Comparison of ENCODE assay signal across 8 cellular contexts in genomic region chr16:68756250-68757051, GRCh38. TPM values are rescaled to one million over a fixed set of nuclear protein-coding genes. Genes with fewer than 3 reads are reported as not detected.
A peak's percentile ranks its signal among the peaks of the same experiment; 100 is the strongest.
DNase-seq lines count a peak whose midpoint lies in the region; ATAC-seq and TF ChIP-seq lines count a peak whose summit lies in the region.

No MANE protein-coding gene starts in this region.

- DNase-seq in NCI-H1417 (lab: John Stamatoyannopoulos, UW) (peak; percentile 7 to 88 (median 42)), NCI-H1417 treated with DMSO at 0.1 percent for 48 hours (lab: John Stamatoyannopoulos, UW) (no peak), NCI-H510A (lab: John Stamatoyannopoulos, UW) (peak; percentile 89), breast epithelium (ENCODE audit: low spot score in 2 of 2) (peak; percentile 61 to 89), Kasumi-1 (lab: John Stamatoyannopoulos, UW) (no peak), retina (no peak)
- DNase-seq in stimulated activated CD4-positive, alpha-beta T cell treated with anti-CD3 and anti-CD28 coated beads, Interleukin-2, amount 100 ng/mL, for 4 hours (ENCODE audit: low read depth): peak; percentile 37

- intact Hi-C loops in breast epithelium (cut with DNase I; ENCODE audit: low total_unique reads): no loop called here

- H3K9me3 ChIP-seq in breast epithelium: no peaks in the 10 kb centered on the region

- peak overlapping the region; percentile 87 to 91 for H3K27ac ChIP-seq in breast epithelium

- no peak overlapping the region for H3K4me3 ChIP-seq in breast epithelium

- ATAC-seq in HG02970 (IDR thresholded peaks at IDR 0.05; ENCODE audit: low FRiP score, unreplicated experiment): peak; percentile 63

- peaks cover 0 to 16% of the 10 kb centered on the region in 2 donors for H3K4me1 ChIP-seq in breast epithelium

- no peaks in the 10 kb centered on the region for H3K36me3 ChIP-seq in breast epithelium

- no peak for TF ChIP-seq CTCF in breast epithelium (IDR thresholded peaks at IDR 0.05)

- H3K27me3 ChIP-seq in breast epithelium: no peaks in the 10 kb centered on the region

- no peak for TF ChIP-seq POLR2A in breast epithelium (IDR thresholded peaks at IDR 0.05)

RNA-seq across cellular contexts. Expression of gene CDH1, which starts 19.4 kb away (rescaled TPM):
- total RNA-seq in breast epithelium: 100 to 1,000 TPM in 1 of 3 donors, 10 to 100 TPM in 1, under 1 TPM in 1; 0.16 to 127 (median 86.5) TPM

Comparison
In these comparisons a context has a peak if more than half of its experiments do, and no peak if none do; other contexts are left out.
1. DNase-seq: peak in NCI-H1417 (3 of 3), NCI-H510A (single experiment), breast epithelium (2 of 2) and stimulated activated CD4-positive, alpha-beta T cell treated with anti-CD3 and anti-CD28 coated beads, Interleukin-2, amount 100 ng/mL, for 4 hours (single experiment); none in NCI-H1417 treated with DMSO at 0.1 percent for 48 hours (single experiment), Kasumi-1 (0 of 2) and retina (single experiment).